28 cellular contexts compared by ENCODE assay signal in genomic region chr2:173649527-173650219, GRCh38.
DNase-seq lines count a peak whose midpoint lies in the region; ATAC-seq and TF ChIP-seq lines count a peak whose summit lies in the region.
"Had no signal": no experiment of that assay in that cellular context is flagged by ENCODE, and none has a peak within 500 bp of the region (broad histone marks: within the 10 kb centered on the region; RNA-seq: fewer than 3 reads in every experiment).

No MANE protein-coding gene starts in this region.

- DNase-seq in Caco-2: no peak
- DNase-seq in Panc1 (ENCODE audit: low read depth, low spot score): no peak
- DNase-seq in fibroblast of villous mesenchyme (ENCODE audit: low read depth): peak; percentile 14
- no peak for DNase-seq in smooth muscle cell (lab: John Stamatoyannopoulos, UW; ENCODE audit: unreplicated experiment)
- DNase-seq in anterior cingulate cortex (lab: John Stamatoyannopoulos, UW): no peak
- DNase-seq in NOMO-1 (lab: John Stamatoyannopoulos, UW; ENCODE audit: unreplicated experiment in 2 of 2): no peak
- DNase-seq in activated CD4-positive, alpha-beta memory T cell treated with anti-CD3 and anti-CD28 coated beads, Interleukin-2, amount 10 ng/mL, durations not matched to agents 7 days and 5 days: no peak
- DNase-seq in medulla oblongata (ENCODE audit: extremely low spot score): no peak
- DNase-seq: activated CD8-positive, alpha-beta T cell treated with anti-CD3 and anti-CD28 coated beads for 36 hours; activated naive CD4-positive, alpha-beta T cell treated with anti-CD3 and anti-CD28 coated beads, Interleukin-2, amount 50 U/mL, for 16 hours; amniotic stem cell; brain microvascular endothelial cell; CD4-positive, alpha-beta T cell; cerebellar nuclear complex; glutamatergic neuron; midbrain; MM.1S; naive B cell; NCI-H1417 treated with DMSO at 0.1 percent for 48 hours; NCI-H2081; NCI-H2227 treated with DMSO at 0.1 percent for 48 hours; NCI-H526; PC-3; SHP77; stimulated activated naive B cell treated with anti-CD40 and anti-IgM and Interleukin-4, amounts not matched to agents 10 μg/mL and 1 μg/mL and 100 μg/mL, for 72 hours had no signal

- H2AFZ ChIP-seq in smooth muscle cell (ENCODE audit: low read depth): peak overlapping the region; percentile 45

- peak overlapping the region; percentile 72 for H3K27ac Mint-ChIP-seq in Caco-2 (ENCODE audit: unreplicated experiment)
- H3K27ac Mint-ChIP-seq in activated CD4-positive, alpha-beta memory T cell treated with anti-CD3 and anti-CD28 coated beads, Interleukin-2, amount 10 ng/mL, durations not matched to agents 7 days and 5 days: no peak overlapping the region
- H3K27ac Mint-ChIP-seq: activated CD8-positive, alpha-beta T cell treated with anti-CD3 and anti-CD28 coated beads for 36 hours; activated T-helper 17 cell treated with anti-CD3 and anti-CD28 coated beads, Interleukin-2, amount 50 U/mL, for 72 hours; CD4-positive, alpha-beta T cell; naive B cell; stimulated activated naive B cell treated with anti-CD40 and anti-IgM and Interleukin-4, amounts not matched to agents 10 μg/mL and 1 μg/mL and 100 μg/mL, for 72 hours had no signal

- H3K9ac ChIP-seq in smooth muscle cell (ENCODE audit: low read depth): no peak overlapping the region
- H3K9ac ChIP-seq: KMS-11 had no signal

- H3K4me3 ChIP-seq in Caco-2 (ENCODE audit: low read depth, low read length) (no peak overlapping the region), Panc1 (ENCODE audit: low read depth in 2 of 2, low read length in 2 of 2) (no peak overlapping the region), fibroblast of villous mesenchyme (ENCODE audit: low read depth, low read length) (no peak overlapping the region), smooth muscle cell (no peak overlapping the region)
- H3K4me3 ChIP-seq: prostate gland had no signal

- BruUV-seq in Caco-2 (replicated peaks; lab: Mats Ljungman, UMichigan): no TSS peak
- no TSS peak for BruUV-seq in Panc1 (replicated peaks; lab: Mats Ljungman, UMichigan)

- H3K36me3 ChIP-seq in Caco-2 (ENCODE audit: control insufficient read depth, insufficient read depth, low read length) (no peaks in the 10 kb centered on the region), Panc1 (ENCODE audit: control insufficient read depth, insufficient read depth, low read length) (no peaks in the 10 kb centered on the region), smooth muscle cell (ENCODE audit: low read depth) (no peaks in the 10 kb centered on the region)
- H3K36me3 ChIP-seq: brain microvascular endothelial cell, prostate gland had no signal

- POLR2A ChIA-PET in Caco-2 (lab: Charles Lee) (no interaction called here), Panc1 (lab: Charles Lee) (no interaction called here)
- POLR2A ChIA-PET in activated CD4-positive, alpha-beta memory T cell treated with anti-CD3 and anti-CD28 coated beads, Interleukin-2, amount 10 ng/mL, durations not matched to agents 7 days and 5 days (lab: Charles Lee): no interaction called here

- in situ Hi-C loops in Panc1 (cut with HindIII; ENCODE audit: low pct_unique_long_range_greater_than_20kb, low sequenced_read_pairs): no loop called here

- peaks cover 10% of the 10 kb centered on the region for H3K9me3 Mint-ChIP-seq in Caco-2 (ENCODE audit: unreplicated experiment)
- no peaks in the 10 kb centered on the region for H3K9me3 Mint-ChIP-seq in activated CD4-positive, alpha-beta memory T cell treated with anti-CD3 and anti-CD28 coated beads, Interleukin-2, amount 10 ng/mL, durations not matched to agents 7 days and 5 days
- H3K9me3 Mint-ChIP-seq: activated CD8-positive, alpha-beta T cell treated with anti-CD3 and anti-CD28 coated beads for 36 hours; activated T-helper 17 cell treated with anti-CD3 and anti-CD28 coated beads, Interleukin-2, amount 50 U/mL, for 72 hours; CD4-positive, alpha-beta T cell; stimulated activated naive B cell treated with anti-CD40 and anti-IgM and Interleukin-4, amounts not matched to agents 10 μg/mL and 1 μg/mL and 100 μg/mL, for 72 hours had no signal

- H3K27ac ChIP-seq in Panc1 (ENCODE audit: low read length) (peak overlapping the region; percentile 62; the same call in 1 of the 2 replicates), smooth muscle cell (ENCODE audit: low read depth) (no peak overlapping the region)
- H3K27ac ChIP-seq: brain microvascular endothelial cell, KMS-11, prostate gland had no signal

- H3K4me2 ChIP-seq in smooth muscle cell: no peak overlapping the region
- H3K4me2 ChIP-seq: KMS-11 had no signal

- H3K27me3 Mint-ChIP-seq in Caco-2 (ENCODE audit: insufficient read depth, unreplicated experiment): no peaks in the 10 kb centered on the region
- no peaks in the 10 kb centered on the region for H3K27me3 Mint-ChIP-seq in activated CD4-positive, alpha-beta memory T cell treated with anti-CD3 and anti-CD28 coated beads, Interleukin-2, amount 10 ng/mL, durations not matched to agents 7 days and 5 days

- WGBS in smooth muscle cell (ENCODE audit: low lambda C conversion rate): 72% methylated on average over 9 of the region's 9 CpGs

- H3K4me1 ChIP-seq in Caco-2 (peaks cover 41% of the 10 kb centered on the region), Panc1 (ENCODE audit: control insufficient read depth, insufficient read depth, low read length) (peaks cover 30% of the 10 kb centered on the region), smooth muscle cell (ENCODE audit: low read depth) (peaks cover 34% of the 10 kb centered on the region)
- H3K4me1 ChIP-seq: prostate gland had no signal

- H3K27me3 ChIP-seq in Caco-2 (replicated peaks; ENCODE audit: control insufficient read depth, insufficient read depth, low read length): no peaks in the 10 kb centered on the region
- H3K27me3 ChIP-seq in Panc1 (ENCODE audit: control insufficient read depth, insufficient read depth, low read length): no peaks in the 10 kb centered on the region
- H3K27me3 ChIP-seq in smooth muscle cell (ENCODE audit: low read depth): no peaks in the 10 kb centered on the region
- H3K27me3 ChIP-seq: brain microvascular endothelial cell had no signal

- H3K9me3 ChIP-seq in Caco-2 (no peaks in the 10 kb centered on the region), Panc1 (ENCODE audit: control insufficient read depth, insufficient read depth, low read depth, low read length) (peaks cover 6% of the 10 kb centered on the region; the same call in 1 of the 2 replicates), smooth muscle cell (replicated peaks; ENCODE audit: low read depth) (no peaks in the 10 kb centered on the region)
- H3K9me3 ChIP-seq: prostate gland had no signal

- no peak for ATAC-seq in Panc1
- ATAC-seq: activated CD8-positive, alpha-beta T cell treated with anti-CD3 and anti-CD28 coated beads for 36 hours; activated T-helper 17 cell treated with anti-CD3 and anti-CD28 coated beads, Interleukin-2, amount 50 U/mL, for 72 hours; PC-3; stimulated activated naive B cell treated with anti-CD40 and anti-IgM and Interleukin-4, amounts not matched to agents 10 μg/mL and 1 μg/mL and 100 μg/mL, for 72 hours had no signal

- TF ChIP-seq CTCF in Caco-2 (IDR thresholded peaks at IDR 0.05; ENCODE audit: insufficient read depth in 1 of 2, low read depth in 1 of 2, low read length in 1 of 2, severe bottlenecking in 1 of 2, unreplicated experiment in 1 of 2) (no peak), Panc1 (IDR thresholded peaks at IDR 0.05) (no peak), fibroblast of villous mesenchyme (IDR thresholded peaks at IDR 0.05; ENCODE audit: insufficient read depth, low read depth, low read length) (no peak), smooth muscle cell (IDR thresholded peaks at IDR 0.05; ENCODE audit: borderline replicate concordance, insufficient read depth, poor library complexity, severe bottlenecking) (no peak)

- CTCF ChIA-PET in Caco-2 (lab: Charles Lee) (no interaction called here), Panc1 (lab: Charles Lee) (no interaction called here)
- CTCF ChIA-PET in activated CD4-positive, alpha-beta memory T cell treated with anti-CD3 and anti-CD28 coated beads, Interleukin-2, amount 10 ng/mL, durations not matched to agents 7 days and 5 days (lab: Charles Lee): no interaction called here

- no peaks in the 10 kb centered on the region for H3F3A ChIP-seq in smooth muscle cell (ENCODE audit: low read depth)

- H3K4me1 Mint-ChIP-seq in Caco-2 (ENCODE audit: low read depth, unreplicated experiment): peaks cover 13% of the 10 kb centered on the region
- H3K4me1 Mint-ChIP-seq in activated CD4-positive, alpha-beta memory T cell treated with anti-CD3 and anti-CD28 coated beads, Interleukin-2, amount 10 ng/mL, durations not matched to agents 7 days and 5 days: no peaks in the 10 kb centered on the region
- H3K4me1 Mint-ChIP-seq: activated T-helper 17 cell treated with anti-CD3 and anti-CD28 coated beads, Interleukin-2, amount 50 U/mL, for 72 hours; naive B cell; stimulated activated naive B cell treated with anti-CD40 and anti-IgM and Interleukin-4, amounts not matched to agents 10 μg/mL and 1 μg/mL and 100 μg/mL, for 72 hours had no signal

- no peaks in the 10 kb centered on the region for H4K20me1 ChIP-seq in smooth muscle cell (ENCODE audit: low read depth)

- no peaks in the 10 kb centered on the region for H3K79me2 ChIP-seq in smooth muscle cell (ENCODE audit: low read depth)

- peaks cover 4% of the 10 kb centered on the region for H3K36me3 Mint-ChIP-seq in Caco-2 (ENCODE audit: insufficient read depth, unreplicated experiment)
- no peaks in the 10 kb centered on the region for H3K36me3 Mint-ChIP-seq in activated CD4-positive, alpha-beta memory T cell treated with anti-CD3 and anti-CD28 coated beads, Interleukin-2, amount 10 ng/mL, durations not matched to agents 7 days and 5 days (ENCODE audit: low read depth)
- H3K36me3 Mint-ChIP-seq: naive B cell; stimulated activated naive B cell treated with anti-CD40 and anti-IgM and Interleukin-4, amounts not matched to agents 10 μg/mL and 1 μg/mL and 100 μg/mL, for 72 hours had no signal

- peak overlapping the region; percentile 30 for H3K4me3 Mint-ChIP-seq in Caco-2 (ENCODE audit: unreplicated experiment)
- no peak overlapping the region for H3K4me3 Mint-ChIP-seq in activated CD4-positive, alpha-beta memory T cell treated with anti-CD3 and anti-CD28 coated beads, Interleukin-2, amount 10 ng/mL, durations not matched to agents 7 days and 5 days
- H3K4me3 Mint-ChIP-seq: activated CD8-positive, alpha-beta T cell treated with anti-CD3 and anti-CD28 coated beads for 36 hours; activated T-helper 17 cell treated with anti-CD3 and anti-CD28 coated beads, Interleukin-2, amount 50 U/mL, for 72 hours; CD4-positive, alpha-beta T cell; naive B cell; stimulated activated naive B cell treated with anti-CD40 and anti-IgM and Interleukin-4, amounts not matched to agents 10 μg/mL and 1 μg/mL and 100 μg/mL, for 72 hours had no signal

- intact Hi-C loops in Caco-2 (cut with micrococcal nuclease; ENCODE audit: unreplicated experiment) (loop anchor here (5.0 kb wide), 1 partner anchor 77 kb away; no protein-coding TSS in a partner anchor), Panc1 (cut with micrococcal nuclease; ENCODE audit: unreplicated experiment) (no loop called here)
